ENCODE assay signal across 24 cellular contexts in the genomic region with DNA sequence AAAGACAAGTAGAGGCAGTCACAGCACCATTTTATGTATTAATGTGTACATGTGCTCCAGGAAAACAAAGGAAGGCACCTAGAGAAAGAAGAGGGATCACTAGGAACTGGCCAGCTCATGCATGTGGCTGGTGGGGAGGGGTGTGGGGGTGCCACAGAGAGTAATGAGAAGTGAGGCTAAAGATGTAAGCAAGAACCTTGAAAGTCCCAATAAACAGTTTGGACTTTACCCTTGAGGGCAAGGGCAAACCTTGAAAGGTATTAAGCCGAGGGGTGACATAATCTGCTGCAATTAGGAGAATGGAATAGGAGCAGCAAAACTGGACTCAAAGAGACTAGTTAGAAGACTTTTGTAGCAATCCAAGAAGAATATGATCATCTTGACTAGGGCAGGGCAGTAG.
"Had no signal": no experiment of that assay in that cellular context is flagged by ENCODE, and none has a peak within 500 bp of the region (broad histone marks: within the 10 kb centered on the region; RNA-seq: fewer than 3 reads in every experiment).

No MANE protein-coding gene starts in this region.

- H3K27me3 ChIP-seq: colonic mucosa, esophagus squamous epithelium, gastroesophageal sphincter, neutrophil, right lobe of liver, spleen, testis, transverse colon had no signal

- H3K4me3 Mint-ChIP-seq: immature natural killer cell; naive B cell; stimulated activated naive B cell treated with anti-CD40 and anti-IgM and Interleukin-4, amounts not matched to agents 10 μg/mL and 1 μg/mL and 100 μg/mL, for 72 hours; stimulated activated naive CD8-positive, alpha-beta T cell treated with anti-CD3 and anti-CD28 coated beads, Interleukin-15, amount 100 ng/mL, for 72 hours had no signal

- ATAC-seq: gastroesophageal sphincter; left cardiac atrium; left ventricle myocardium superior; psoas muscle; right lobe of liver; stimulated activated naive B cell treated with anti-CD40 and anti-IgM and Interleukin-4, amounts not matched to agents 10 μg/mL and 1 μg/mL and 100 μg/mL, for 72 hours; stimulated activated naive CD8-positive, alpha-beta T cell treated with anti-CD3 and anti-CD28 coated beads, Interleukin-15, amount 100 ng/mL, for 72 hours had no signal

- H3K27me3 Mint-ChIP-seq: naive B cell; stimulated activated naive B cell treated with anti-CD40 and anti-IgM and Interleukin-4, amounts not matched to agents 10 μg/mL and 1 μg/mL and 100 μg/mL, for 72 hours; stimulated activated naive CD8-positive, alpha-beta T cell treated with anti-CD3 and anti-CD28 coated beads, Interleukin-15, amount 100 ng/mL, for 72 hours had no signal

- FAIRE-seq: keratinocyte had no signal

- H3K4me3 ChIP-seq: colonic mucosa, esophagus squamous epithelium, gastroesophageal sphincter, psoas muscle, right lobe of liver, spleen, testis, transverse colon had no signal

- H3K9me3 Mint-ChIP-seq: immature natural killer cell; naive B cell; stimulated activated naive B cell treated with anti-CD40 and anti-IgM and Interleukin-4, amounts not matched to agents 10 μg/mL and 1 μg/mL and 100 μg/mL, for 72 hours; stimulated activated naive CD8-positive, alpha-beta T cell treated with anti-CD3 and anti-CD28 coated beads, Interleukin-15, amount 100 ng/mL, for 72 hours had no signal

- H3K27ac ChIP-seq: colonic mucosa, esophagus squamous epithelium, gastroesophageal sphincter, neutrophil, psoas muscle, right lobe of liver, spleen, testis, transverse colon had no signal

- H3K4me1 ChIP-seq: colonic mucosa, esophagus squamous epithelium, gastroesophageal sphincter, spleen, testis, transverse colon had no signal

- DNase-seq: colonic mucosa; dermis blood vessel endothelial cell; esophagus squamous epithelium; foreskin fibroblast; glutamatergic neuron; immature natural killer cell; left cardiac atrium; left ventricle myocardium superior; mesendoderm; naive B cell; psoas muscle; retina; right lobe of liver; spleen; stimulated activated CD4-positive, alpha-beta T cell treated with anti-CD3 and anti-CD28 coated beads, Interleukin-15, amount 100 ng/mL, for 24 hours; stimulated activated CD4-positive, alpha-beta T cell treated with anti-CD3 and anti-CD28 coated beads, Interleukin-1b, Interleukin-23, amount 100 ng/mL, for 48 hours; stimulated activated CD4-positive, alpha-beta T cell treated with anti-CD3 and anti-CD28 coated beads, Interleukin-4, amount 100 ng/mL, for 24 hours; stimulated activated naive B cell treated with anti-CD40 and anti-IgM and Interleukin-4, amounts not matched to agents 10 μg/mL and 1 μg/mL and 100 μg/mL, for 72 hours; stimulated activated naive CD8-positive, alpha-beta T cell treated with anti-CD3 and anti-CD28 coated beads, Interleukin-15, amount 100 ng/mL, for 72 hours; testis; transverse colon had no signal

- H3K36me3 ChIP-seq: colonic mucosa had no signal

- H3K9me3 ChIP-seq: colonic mucosa, esophagus squamous epithelium, gastroesophageal sphincter, neutrophil, psoas muscle, right lobe of liver, spleen, testis, transverse colon had no signal
